ENCODE assay signal across 18 cellular contexts in genomic region chr16:87583453-87584131, GRCh38. TPM values are rescaled to one million over a fixed set of nuclear protein-coding genes. Genes with fewer than 3 reads are reported as not detected.
DNase-seq lines count a peak whose midpoint lies in the region; ATAC-seq, FAIRE-seq and TF ChIP-seq lines count a peak whose summit lies in the region.
"Had no signal": no experiment of that assay in that cellular context is flagged by ENCODE, and none has a peak within 500 bp of the region (broad histone marks: within the 10 kb centered on the region; RNA-seq: fewer than 3 reads in every experiment).

No MANE protein-coding gene starts in this region.

- peak overlapping the region; percentile 30; the same call in 1 of the 2 replicates for H3K14ac ChIP-seq in IMR-90 (replicated peaks; ENCODE audit: low read depth, low read length)

- CTCF ChIA-PET in IMR-90 (lab: Yijun Ruan, JAX): no interaction called here

- H3K4me1 ChIP-seq in IMR-90 (ENCODE audit: control insufficient read depth, insufficient read depth, low read length): peaks cover 26% of the 10 kb centered on the region
- no peaks in the 10 kb centered on the region for H3K4me1 ChIP-seq in urinary bladder (ENCODE audit: insufficient read depth)
- H3K4me1 ChIP-seq in small intestine (ENCODE audit: control insufficient read depth in 2 of 2, insufficient read depth in 1 of 2, low read depth in 1 of 2, low read length in 1 of 2): no peaks in the 10 kb centered on the region

- no peak overlapping the region for H3K4me2 ChIP-seq in IMR-90 (ENCODE audit: low read depth, low read length)

- DNase-seq in IMR-90 (peak; percentile 65), astrocyte of the spinal cord (ENCODE audit: low read depth, low spot score) (peak; percentile 65), fibroblast of pulmonary artery (ENCODE audit: low read depth) (peak; percentile 68), NOMO-1 treated with DMSO at 0.1 percent for 48 hours (lab: John Stamatoyannopoulos, UW; ENCODE audit: unreplicated experiment) (no peak), small intestine (no peak)
- DNase-seq in stimulated activated CD4-positive, alpha-beta T cell treated with anti-CD3 and anti-CD28 coated beads, Interleukin-2, amount 100 ng/mL, for 24 hours: no peak
- DNase-seq: activated CD8-positive, alpha-beta T cell treated with anti-CD3 and anti-CD28 coated beads, Interleukin-2, amount 10 ng/mL, durations not matched to agents 7 days and 5 days; anterior cingulate cortex; CD4-positive, CD25-positive, alpha-beta regulatory T cell; DMS79; effector CD4-positive, alpha-beta T cell; gastrocnemius medialis; lower lobe of right lung; NCI-H187; NCI-H446 treated with DMSO at 0.1 percent for 48 hours; psoas muscle had no signal

- H2BK5ac ChIP-seq in IMR-90 (ENCODE audit: low read depth, low read length, poor library complexity, severe bottlenecking): peak overlapping the region; percentile 18

- intact Hi-C loops in IMR-90 (cut with micrococcal nuclease): loop anchor here (2.0 kb wide), 1 partner anchor 91 kb away; the partner anchor contains the start of gene ZCCHC14

- 0 out of 4 replicates have a peak, but pooled peaks cover 0 to 5% of the 10 kb centered on the region in 2 experiments for H3K79me1 ChIP-seq in IMR-90 (ENCODE audit: low read depth in 1 of 2, low read length in 2 of 2)

- H2BK20ac ChIP-seq in IMR-90 (ENCODE audit: low read depth, low read length): peak overlapping the region; percentile 47; the same call in 1 of the 2 replicates

- POLR2A ChIA-PET in IMR-90 (lab: Charles Lee; ENCODE audit: unreplicated experiment): interaction anchor here (0.6 kb wide), 1 partner anchor 182 kb away, joined by 9 read pairs; no protein-coding TSS in a partner anchor

- H3K23ac ChIP-seq in IMR-90 (ENCODE audit: low read depth, low read length): no peak overlapping the region

- dilution Hi-C loops in IMR-90 (cut with HindIII; ENCODE audit: low sequenced_read_pairs, unreplicated experiment): no loop called here

- no peak overlapping the region for H3K27ac ChIP-seq in IMR-90 (ENCODE audit: insufficient read depth, low read length)
- H3K27ac ChIP-seq in urinary bladder (ENCODE audit: low read depth): peak overlapping the region; percentile 59
- H3K27ac ChIP-seq in small intestine (ENCODE audit: low read depth in 1 of 2, low read length in 1 of 2): peak overlapping the region in 1 of 2 donors; percentile 33

- H4K91ac ChIP-seq in IMR-90 (ENCODE audit: insufficient read depth, low read depth, low read length): 0 out of 2 replicates have a peak overlapping the region, but pooled peaks have one; percentile 64

- H3K18ac ChIP-seq in IMR-90 (ENCODE audit: low read depth, low read length): peak overlapping the region; percentile 48; the same call in 1 of the 2 replicates

- WGBS in IMR-90 (ENCODE audit: extremely low coverage in 2 of 2, insufficient read length in 1 of 2), 2 experiments: 65% methylated on average over 10 of the region's 23 CpGs; no CpG with 5 or more reads in 1 of the 2 experiments
- WGBS in urinary bladder: 76% methylated on average over 23 of the region's 23 CpGs
- WGBS in small intestine, 3 donors: 48 to 66% (median 52%) methylated on average over 21 to 23 of the region's 23 CpGs

- no peak for TF ChIP-seq POLR2A in IMR-90 (IDR thresholded peaks at IDR 0.05; ENCODE audit: low read depth, low read length)

- H2BK15ac ChIP-seq in IMR-90 (ENCODE audit: low read depth, low read length): no peak overlapping the region

- TF ChIP-seq CTCF in IMR-90 (conservative IDR thresholded peaks at IDR 0.05; ENCODE audit: low read depth, low read length): no peak
- no peak for TF ChIP-seq CTCF in astrocyte of the spinal cord (IDR thresholded peaks at IDR 0.05; ENCODE audit: low read depth, low read length)
- no peak for TF ChIP-seq CTCF in fibroblast of pulmonary artery (IDR thresholded peaks at IDR 0.05; ENCODE audit: low read length, missing control alignments)

- no peak for ATAC-seq in IMR-90 (ENCODE audit: low read depth)
- ATAC-seq: activated CD8-positive, alpha-beta T cell treated with anti-CD3 and anti-CD28 coated beads, Interleukin-2, amount 10 ng/mL, durations not matched to agents 7 days and 5 days; gastrocnemius medialis had no signal

- H3K27me3 ChIP-seq in IMR-90 (ENCODE audit: control insufficient read depth, insufficient read depth, low read length) (peaks cover 10% of the 10 kb centered on the region; the same call in 1 of the 2 replicates), small intestine (ENCODE audit: control insufficient read depth in 2 of 2, insufficient read depth in 2 of 2, low read length in 2 of 2) (peaks cover 0 to 4% of the 10 kb centered on the region in 2 donors)

- H4K5ac ChIP-seq in IMR-90 (ENCODE audit: low read depth, low read length): no peak overlapping the region

- no peaks in the 10 kb centered on the region for H4K20me1 ChIP-seq in IMR-90 (ENCODE audit: insufficient read depth, low read length)

- H3K9ac ChIP-seq in IMR-90 (ENCODE audit: low read depth, low read length): no peak overlapping the region

- peak overlapping the region; percentile 64 for H2BK120ac ChIP-seq in IMR-90 (ENCODE audit: low read depth, low read length)

- FAIRE-seq in small intestine (lab: Jason Lieb, UNC): no peak

- H3K56ac ChIP-seq in IMR-90 (ENCODE audit: extremely low read depth, insufficient read depth, low read length): no peak overlapping the region

- peak overlapping the region; percentile 83; the same call in 1 of the 2 replicates for H2AK5ac ChIP-seq in IMR-90 (ENCODE audit: low read depth, low read length)

- peak overlapping the region; percentile 26 for H2AFZ ChIP-seq in IMR-90 (replicated peaks; ENCODE audit: low read length, poor library complexity)

- H4K8ac ChIP-seq in IMR-90 (ENCODE audit: low read depth in 2 of 2, low read length in 2 of 2): 0 out of 4 replicates have a peak overlapping the region, but pooled peaks of 1 of the 2 experiments have one; percentile 47

- in situ Hi-C loops in IMR-90 (cut with MboI; ENCODE audit: low sequenced_read_pairs): no loop called here
- in situ Hi-C loops in astrocyte of the spinal cord (cut with HindIII; ENCODE audit: low sequenced_read_pairs): no loop called here

- peak overlapping the region; percentile 78 for H3K4ac ChIP-seq in IMR-90 (ENCODE audit: low read depth, low read length)

- H3K9me1 ChIP-seq in IMR-90 (ENCODE audit: insufficient read depth, low read length): peaks cover 18% of the 10 kb centered on the region

- TF ChIP-seq RAD21 in IMR-90 (IDR thresholded peaks at IDR 0.05; ENCODE audit: low read length): no peak

- H3K9me3 ChIP-seq in IMR-90 (ENCODE audit: control insufficient read depth, insufficient read depth, low read length) (no peaks in the 10 kb centered on the region), small intestine (ENCODE audit: control insufficient read depth, low read depth) (no peaks in the 10 kb centered on the region)
- H3K9me3 ChIP-seq: gastrocnemius medialis, lower lobe of right lung, psoas muscle had no signal

- H3K36me3 ChIP-seq in IMR-90 (ENCODE audit: control insufficient read depth, insufficient read depth, low read length): no peaks in the 10 kb centered on the region
- H3K36me3 ChIP-seq in urinary bladder (ENCODE audit: insufficient read depth): no peaks in the 10 kb centered on the region
- no peaks in the 10 kb centered on the region for H3K36me3 ChIP-seq in small intestine (ENCODE audit: control insufficient read depth in 2 of 2, insufficient read depth in 2 of 2, low read length in 2 of 2)
- H3K36me3 ChIP-seq: gastrocnemius medialis, lower lobe of right lung had no signal

- BruUV-seq in IMR-90 (replicated peaks; lab: Mats Ljungman, UMichigan): no TSS peak

- no peak overlapping the region for H3K4me3 ChIP-seq in IMR-90 (ENCODE audit: insufficient read depth, low read depth, low read length)
- no peak overlapping the region for H3K4me3 ChIP-seq in astrocyte of the spinal cord (ENCODE audit: low read depth, low read length)
- no peak overlapping the region for H3K4me3 ChIP-seq in fibroblast of pulmonary artery (replicated peaks; ENCODE audit: low read depth, low read length)
- no peak overlapping the region for H3K4me3 ChIP-seq in urinary bladder (ENCODE audit: low read depth, low read length)
- no peak overlapping the region for H3K4me3 ChIP-seq in small intestine (ENCODE audit: low read depth in 1 of 2, low read length in 2 of 2)
- H3K4me3 ChIP-seq: lower lobe of right lung, psoas muscle had no signal

- H2AK9ac ChIP-seq in IMR-90 (replicated peaks; ENCODE audit: low read depth, low read length, poor library complexity): no peak overlapping the region

TF ChIP-seq in IMR-90, 13 proteins besides CTCF, POLR2A, EP300 and RAD21:
- 0 out of 2 replicates have a peak, but pooled peaks have one; percentile 2 for TF ChIP-seq FOS (IDR thresholded peaks at IDR 0.05; ENCODE audit: low read depth, low read length)
- no peak for TF ChIP-seq BHLHE40 (IDR thresholded peaks at IDR 0.05; ENCODE audit: low read depth, low read length)
- TF ChIP-seq RFX5 (IDR thresholded peaks at IDR 0.05; ENCODE audit: low read depth, low read length): no peak
- no peak for TF ChIP-seq CEBPB (IDR thresholded peaks at IDR 0.05; ENCODE audit: low read depth, low read length)

RNA-seq across cellular contexts. Expression of gene JPH3, which starts 18.7 kb away (rescaled TPM):
- total RNA-seq in IMR-90 (2012; rRNA removed): under 0.01 TPM in 1 of 2 replicates, not detected in the other
- 0.01 and 0.03 TPM in 2 replicates for polyA plus RNA-seq in IMR-90 (2012; rRNA removed)
- 0.05 and 0.06 TPM in 2 replicates for polyA plus RNA-seq in IMR-90 (2012; cell fraction: cytosol; rRNA removed)
- polyA plus RNA-seq in IMR-90 (2012; cell fraction: nucleus; rRNA removed; ENCODE audit: low replicate concordance): 0.02 and 0.05 TPM in 2 replicates
- total RNA-seq in urinary bladder: 0.95 TPM
- 0.53 TPM for polyA plus RNA-seq in urinary bladder
- 1 to 10 TPM in 1 of 3 donors, not detected in 2; 2.4 TPM for polyA plus RNA-seq in small intestine
- total RNA-seq: activated CD8-positive, alpha-beta T cell treated with anti-CD3 and anti-CD28 coated beads, Interleukin-2, amount 10 ng/mL, durations not matched to agents 7 days and 5 days; activated T-helper 1 cell treated with anti-CD3 and anti-CD28 coated beads, Interleukin-12 subunit alpha, Interleukin-12 subunit beta, Interleukin-2, Interleukin-4 antibody, amounts not matched to agents 30 ng/mL and 10 ng/mL and 1 ng/mL, durations not matched to agents 14 hours and 24 hours and 36 hours; CD4-positive, CD25-positive, alpha-beta regulatory T cell; gastrocnemius medialis had no signal
- polyA plus RNA-seq: CD4-positive, CD25-positive, alpha-beta regulatory T cell had no signal

Comparison
In these comparisons a context has a peak if more than half of its experiments do, and no peak if none do; other contexts are left out.
1. DNase-seq: peak in IMR-90 (single experiment), astrocyte of the spinal cord (single experiment) and fibroblast of pulmonary artery (single experiment); none in NOMO-1 treated with DMSO at 0.1 percent for 48 hours (single experiment), stimulated activated CD4-positive, alpha-beta T cell treated with anti-CD3 and anti-CD28 coated beads, Interleukin-2, amount 100 ng/mL, for 24 hours (0 of 2) and small intestine (single experiment).